Comparison of ENCODE assay signal across 28 cellular contexts in genomic region chr2:202861987-202862386, GRCh38.
"Had no signal": no experiment of that assay in that cellular context is flagged by ENCODE, and none has a peak within 500 bp of the region (broad histone marks: within the 10 kb centered on the region; RNA-seq: fewer than 3 reads in every experiment).

No MANE protein-coding gene starts in this region.

- H3K4me1 ChIP-seq: colonic mucosa, esophagus muscularis mucosa, esophagus squamous epithelium, foreskin keratinocyte, gastrocnemius medialis, gastroesophageal sphincter, heart left ventricle, heart right ventricle had no signal

- H3K27me3 ChIP-seq: colonic mucosa, dorsolateral prefrontal cortex, esophagus muscularis mucosa, esophagus squamous epithelium, gastrocnemius medialis, gastroesophageal sphincter, heart left ventricle, heart right ventricle had no signal

- DNase-seq: colonic mucosa; cortex of kidney; dermis blood vessel endothelial cell; dorsolateral prefrontal cortex; effector CD4-positive, alpha-beta T cell; effector CD8-positive, alpha-beta T cell; effector memory CD4-positive, alpha-beta T cell; effector memory CD8-positive, alpha-beta T cell; endodermal cell; erythroblast; esophagus squamous epithelium; foreskin fibroblast; foreskin keratinocyte; foreskin melanocyte; gastrocnemius medialis; glutamatergic neuron; head of caudate nucleus; heart left ventricle; heart right ventricle had no signal

- H3K4me3 ChIP-seq: colonic mucosa, coronary artery, dorsolateral prefrontal cortex, esophagus muscularis mucosa, esophagus squamous epithelium, gastrocnemius medialis, gastroesophageal sphincter, heart left ventricle, heart right ventricle had no signal

- H3K9me3 ChIP-seq: colonic mucosa, esophagus muscularis mucosa, esophagus squamous epithelium, gastrocnemius medialis, gastroesophageal sphincter had no signal

- H3K27ac ChIP-seq: colonic mucosa, coronary artery, dorsolateral prefrontal cortex, epithelial cell of prostate, esophagus muscularis mucosa, esophagus squamous epithelium, foreskin keratinocyte, gastrocnemius medialis, gastroesophageal sphincter, heart left ventricle, heart right ventricle had no signal

- ATAC-seq: effector memory CD8-positive, alpha-beta T cell; esophagus mucosa; foreskin keratinocyte; gastrocnemius medialis; gastroesophageal sphincter; heart left ventricle; heart right ventricle had no signal

- H3K36me3 ChIP-seq: colonic mucosa, esophagus squamous epithelium, gastrocnemius medialis, heart right ventricle had no signal

- FAIRE-seq: colon, endometrium, endothelial cell of umbilical vein, frontal cortex had no signal
